In the genomic region with DNA sequence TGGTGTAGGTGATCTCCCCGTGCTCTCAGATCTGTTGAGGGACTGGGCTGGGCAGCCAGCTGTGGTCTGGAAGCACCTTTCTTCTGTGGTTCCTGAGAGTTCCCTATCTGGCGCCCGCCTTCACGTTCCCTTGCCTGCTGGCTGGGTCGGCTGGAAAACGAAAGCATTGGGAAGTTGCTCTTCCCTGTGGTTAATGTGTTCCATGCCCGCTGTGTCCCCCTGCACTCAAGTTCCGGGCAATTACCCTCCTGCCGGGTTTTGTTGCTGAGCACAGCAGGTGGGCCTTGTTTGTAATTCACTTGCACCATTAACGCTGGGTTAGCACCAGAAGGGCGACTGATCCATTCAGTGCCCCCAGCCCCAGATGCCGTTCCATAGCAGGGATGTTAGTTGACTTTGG, we compare ENCODE assay signal across 14 cellular contexts.
DNase-seq lines count a peak whose midpoint lies in the region; ATAC-seq and TF ChIP-seq lines count a peak whose summit lies in the region.
"Had no signal": no experiment of that assay in that cellular context is flagged by ENCODE, and none has a peak within 500 bp of the region (broad histone marks: within the 10 kb centered on the region; RNA-seq: fewer than 3 reads in every experiment).

No MANE protein-coding gene starts in this region.

- no peak overlapping the region for H3K27ac Mint-ChIP-seq in activated CD4-positive, alpha-beta memory T cell treated with anti-CD3 and anti-CD28 coated beads for 36 hours
- H3K27ac Mint-ChIP-seq: activated CD8-positive, alpha-beta T cell treated with anti-CD3 and anti-CD28 coated beads, Interleukin-2, amount 10 ng/mL, durations not matched to agents 7 days and 5 days had no signal

- no peak for TF ChIP-seq RAD21 in Ishikawa (IDR thresholded peaks at IDR 0.05; ENCODE audit: low read depth)

- no peak for ATAC-seq in HG03097 (IDR thresholded peaks at IDR 0.05; ENCODE audit: low FRiP score, unreplicated experiment)
- ATAC-seq: activated CD8-positive, alpha-beta T cell treated with anti-CD3 and anti-CD28 coated beads, Interleukin-2, amount 10 ng/mL, durations not matched to agents 7 days and 5 days; left ventricle myocardium superior had no signal

- peaks cover 24% of the 10 kb centered on the region for H3K27me3 Mint-ChIP-seq in activated CD4-positive, alpha-beta memory T cell treated with anti-CD3 and anti-CD28 coated beads for 36 hours

- no peaks in the 10 kb centered on the region for H3K4me1 ChIP-seq in skeletal muscle tissue (ENCODE audit: control insufficient read depth in 3 of 3, insufficient read depth in 3 of 3, low read length in 3 of 3)
- H3K4me1 ChIP-seq: parathyroid adenoma had no signal

- CTCF ChIA-PET in activated CD4-positive, alpha-beta memory T cell treated with anti-CD3 and anti-CD28 coated beads for 36 hours (lab: Charles Lee) = interaction anchor here (1.6 kb wide), 1 partner anchor 40 kb away, joined by 5 read pairs; no protein-coding TSS in a partner anchor

- H3K36me3 ChIP-seq in skeletal muscle tissue (ENCODE audit: control insufficient read depth in 3 of 3, insufficient read depth in 3 of 3, low read length in 3 of 3) = no peaks in the 10 kb centered on the region

- intact Hi-C loops in activated CD4-positive, alpha-beta memory T cell treated with anti-CD3 and anti-CD28 coated beads for 36 hours (cut with micrococcal nuclease) = no loop called here

- DNase-seq in NCI-H345 (lab: John Stamatoyannopoulos, UW) (peak; percentile 92), glomerular visceral epithelial cell (ENCODE audit: extremely low spot score) (peak; percentile 42), middle frontal gyrus (ENCODE audit: extremely low spot score, low spot score) (no peak), T-helper 1 cell (no peak)
- no peak for DNase-seq in activated CD4-positive, alpha-beta memory T cell treated with anti-CD3 and anti-CD28 coated beads for 36 hours
- DNase-seq: activated CD8-positive, alpha-beta T cell treated with anti-CD3 and anti-CD28 coated beads, Interleukin-2, amount 10 ng/mL, durations not matched to agents 7 days and 5 days; activated naive CD4-positive, alpha-beta T cell treated with Interleukin-2 at 50 U/mL for 16 hours; cerebellar nuclear complex; left ventricle myocardium superior; T-helper 2 cell had no signal

- H3K9me3 Mint-ChIP-seq in activated CD4-positive, alpha-beta memory T cell treated with anti-CD3 and anti-CD28 coated beads for 36 hours = no peaks in the 10 kb centered on the region

- H3K4me3 ChIP-seq in skeletal muscle tissue (ENCODE audit: low read length in 3 of 3) = peak overlapping the region in 2 of 3 donors; percentile 2 to 27

- peaks cover 6 to 36% (median 19%) of the 10 kb centered on the region in 3 donors for H3K27me3 ChIP-seq in skeletal muscle tissue (ENCODE audit: control insufficient read depth in 3 of 3, insufficient read depth in 3 of 3, low read length in 3 of 3)

- POLR2A ChIA-PET in activated CD4-positive, alpha-beta memory T cell treated with anti-CD3 and anti-CD28 coated beads for 36 hours (lab: Charles Lee) = no interaction called here

- no peaks in the 10 kb centered on the region for H3K9me3 ChIP-seq in skeletal muscle tissue (ENCODE audit: control insufficient read depth in 3 of 3, low read length in 3 of 3)

- no peaks in the 10 kb centered on the region for H3K36me3 Mint-ChIP-seq in activated CD4-positive, alpha-beta memory T cell treated with anti-CD3 and anti-CD28 coated beads for 36 hours

- no peak overlapping the region for H3K4me3 Mint-ChIP-seq in activated CD4-positive, alpha-beta memory T cell treated with anti-CD3 and anti-CD28 coated beads for 36 hours
- H3K4me3 Mint-ChIP-seq: activated CD8-positive, alpha-beta T cell treated with anti-CD3 and anti-CD28 coated beads, Interleukin-2, amount 10 ng/mL, durations not matched to agents 7 days and 5 days had no signal

- H3K27ac ChIP-seq in skeletal muscle tissue (ENCODE audit: low read depth, low read length) = no peak overlapping the region
- H3K27ac ChIP-seq: parathyroid adenoma had no signal

- no peak overlapping the region for H3K9ac ChIP-seq in skeletal muscle tissue (ENCODE audit: low read depth in 1 of 3, low read length in 3 of 3)
- H3K9ac ChIP-seq: parathyroid adenoma had no signal

- TF ChIP-seq EP300 in Ishikawa (IDR thresholded peaks at IDR 0.05; ENCODE audit: borderline replicate concordance) = peak; percentile 41; the same call in 1 of the 2 replicates

- H3K4me1 Mint-ChIP-seq in activated CD4-positive, alpha-beta memory T cell treated with anti-CD3 and anti-CD28 coated beads for 36 hours (ENCODE audit: low read depth) = no peaks in the 10 kb centered on the region

TF ChIP-seq in Ishikawa, 13 proteins besides CTCF, POLR2A, EP300 and RAD21:
- TF ChIP-seq CREB1 (IDR thresholded peaks at IDR 0.05; ENCODE audit: low read depth) = no peak
- TF ChIP-seq, protein P1, sequence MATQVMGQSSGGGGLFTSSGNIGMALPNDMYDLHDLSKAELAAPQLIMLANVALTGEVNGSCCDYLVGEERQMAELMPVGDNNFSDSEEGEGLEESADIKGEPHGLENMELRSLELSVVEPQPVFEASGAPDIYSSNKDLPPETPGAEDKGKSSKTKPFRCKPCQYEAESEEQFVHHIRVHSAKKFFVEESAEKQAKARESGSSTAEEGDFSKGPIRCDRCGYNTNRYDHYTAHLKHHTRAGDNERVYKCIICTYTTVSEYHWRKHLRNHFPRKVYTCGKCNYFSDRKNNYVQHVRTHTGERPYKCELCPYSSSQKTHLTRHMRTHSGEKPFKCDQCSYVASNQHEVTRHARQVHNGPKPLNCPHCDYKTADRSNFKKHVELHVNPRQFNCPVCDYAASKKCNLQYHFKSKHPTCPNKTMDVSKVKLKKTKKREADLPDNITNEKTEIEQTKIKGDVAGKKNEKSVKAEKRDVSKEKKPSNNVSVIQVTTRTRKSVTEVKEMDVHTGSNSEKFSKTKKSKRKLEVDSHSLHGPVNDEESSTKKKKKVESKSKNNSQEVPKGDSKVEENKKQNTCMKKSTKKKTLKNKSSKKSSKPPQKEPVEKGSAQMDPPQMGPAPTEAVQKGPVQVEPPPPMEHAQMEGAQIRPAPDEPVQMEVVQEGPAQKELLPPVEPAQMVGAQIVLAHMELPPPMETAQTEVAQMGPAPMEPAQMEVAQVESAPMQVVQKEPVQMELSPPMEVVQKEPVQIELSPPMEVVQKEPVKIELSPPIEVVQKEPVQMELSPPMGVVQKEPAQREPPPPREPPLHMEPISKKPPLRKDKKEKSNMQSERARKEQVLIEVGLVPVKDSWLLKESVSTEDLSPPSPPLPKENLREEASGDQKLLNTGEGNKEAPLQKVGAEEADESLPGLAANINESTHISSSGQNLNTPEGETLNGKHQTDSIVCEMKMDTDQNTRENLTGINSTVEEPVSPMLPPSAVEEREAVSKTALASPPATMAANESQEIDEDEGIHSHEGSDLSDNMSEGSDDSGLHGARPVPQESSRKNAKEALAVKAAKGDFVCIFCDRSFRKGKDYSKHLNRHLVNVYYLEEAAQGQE (IDR thresholded peaks at IDR 0.05; ENCODE audit: low read depth) = no peak
- no peak for TF ChIP-seq TAF1 (IDR thresholded peaks at IDR 0.05; ENCODE audit: low read depth)
- peak; percentile 61 for TF ChIP-seq TEAD4 (IDR thresholded peaks at IDR 0.05)
- TF ChIP-seq, protein P2, sequence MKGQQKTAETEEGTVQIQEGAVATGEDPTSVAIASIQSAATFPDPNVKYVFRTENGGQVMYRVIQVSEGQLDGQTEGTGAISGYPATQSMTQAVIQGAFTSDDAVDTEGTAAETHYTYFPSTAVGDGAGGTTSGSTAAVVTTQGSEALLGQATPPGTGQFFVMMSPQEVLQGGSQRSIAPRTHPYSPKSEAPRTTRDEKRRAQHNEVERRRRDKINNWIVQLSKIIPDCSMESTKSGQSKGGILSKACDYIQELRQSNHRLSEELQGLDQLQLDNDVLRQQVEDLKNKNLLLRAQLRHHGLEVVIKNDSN (IDR thresholded peaks at IDR 0.05) = no peak
- TF ChIP-seq, protein P3, sequence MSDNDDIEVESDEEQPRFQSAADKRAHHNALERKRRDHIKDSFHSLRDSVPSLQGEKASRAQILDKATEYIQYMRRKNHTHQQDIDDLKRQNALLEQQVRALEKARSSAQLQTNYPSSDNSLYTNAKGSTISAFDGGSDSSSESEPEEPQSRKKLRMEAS (IDR thresholded peaks at IDR 0.05) = no peak
- TF ChIP-seq CEBPB (IDR thresholded peaks at IDR 0.05) = no peak; the same call in 1 of the 2 replicates
- peak; percentile 55; the same call in 1 of the 2 replicates for TF ChIP-seq NFIC (IDR thresholded peaks at IDR 0.05)
- no peak for TF ChIP-seq FOXM1 (IDR thresholded peaks at IDR 0.05; ENCODE audit: borderline replicate concordance, low read depth)
- TF ChIP-seq EGR1 (IDR thresholded peaks at IDR 0.05) = no peak
- no peak for TF ChIP-seq YY1 (IDR thresholded peaks at IDR 0.05; ENCODE audit: low read depth)
- TF ChIP-seq TCF12 (IDR thresholded peaks at IDR 0.05; ENCODE audit: low read depth) = peak; percentile 78
- TF ChIP-seq ZBTB7A (IDR thresholded peaks at IDR 0.05; ENCODE audit: low read depth) = 0 out of 2 replicates have a peak, but pooled peaks have one; percentile 51
TF ChIP-seq in Ishikawa: peak in this region for 4.

Comparison
In these comparisons a context has a peak if more than half of its experiments do, and no peak if none do; other contexts are left out.
1. DNase-seq: peak in NCI-H345 (single experiment) and glomerular visceral epithelial cell (single experiment); none in activated CD4-positive, alpha-beta memory T cell treated with anti-CD3 and anti-CD28 coated beads for 36 hours (single experiment), middle frontal gyrus (single experiment) and T-helper 1 cell (0 of 5).